ENCODE assay signal across 1 cellular context in the genomic region with DNA sequence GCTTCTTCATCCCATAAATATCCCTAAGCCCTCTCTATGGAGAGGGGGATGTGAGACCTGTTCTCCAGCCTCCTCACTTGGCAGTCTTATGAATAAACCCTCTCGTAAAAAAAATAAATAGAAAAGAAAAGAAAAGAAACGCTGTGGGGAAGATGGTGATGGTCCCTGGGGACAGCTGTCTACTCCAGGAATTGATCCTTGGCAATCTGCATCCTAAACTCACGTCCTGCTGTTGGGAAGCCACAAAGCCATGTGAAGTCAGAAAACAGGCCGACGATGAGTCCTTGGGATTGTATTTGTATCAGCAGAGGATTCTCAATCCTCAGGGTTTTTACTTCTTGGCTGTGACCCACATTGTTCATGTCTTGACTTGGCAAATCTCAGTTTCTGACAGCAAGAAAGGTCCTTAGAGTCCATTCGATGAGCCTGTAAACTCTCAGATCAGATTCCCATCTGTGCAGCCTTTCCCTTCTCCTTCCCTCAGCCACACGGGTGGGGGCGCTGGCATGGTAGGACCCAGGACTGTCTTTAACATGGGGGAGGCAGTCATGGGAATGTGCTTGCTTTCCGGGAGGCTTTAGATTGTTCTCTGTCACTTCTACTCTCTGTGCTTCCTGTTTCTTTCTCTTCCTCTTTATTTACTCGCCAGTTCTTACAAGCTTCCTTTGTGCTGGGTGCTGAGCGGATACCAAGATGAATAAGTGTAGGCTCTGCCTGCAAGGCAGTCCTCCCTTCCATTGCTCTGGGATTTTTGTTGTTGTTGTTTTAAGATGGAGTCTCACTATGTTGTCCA.
TF ChIP-seq lines count a peak whose summit lies in the region.

No MANE protein-coding gene starts in this region.

TF ChIP-seq in GM23338, 12 proteins besides CTCF, POLR2A, EP300 and RAD21 (continued from another document):
- TF ChIP-seq ZNF462 (CRISPR knock-in tag; IDR thresholded peaks at IDR 0.05) (no peak), REST (IDR thresholded peaks at IDR 0.05; ENCODE audit: unreplicated experiment) (no peak), ZNF114 (CRISPR knock-in tag; IDR thresholded peaks at IDR 0.05) (no peak), ZNF331 (CRISPR knock-in tag; IDR thresholded peaks at IDR 0.05; ENCODE audit: low read depth) (no peak), EZH2 (IDR thresholded peaks at IDR 0.05; ENCODE audit: low read depth, unreplicated experiment) (no peak)
